23 cellular contexts compared by ENCODE assay signal in the genomic region with DNA sequence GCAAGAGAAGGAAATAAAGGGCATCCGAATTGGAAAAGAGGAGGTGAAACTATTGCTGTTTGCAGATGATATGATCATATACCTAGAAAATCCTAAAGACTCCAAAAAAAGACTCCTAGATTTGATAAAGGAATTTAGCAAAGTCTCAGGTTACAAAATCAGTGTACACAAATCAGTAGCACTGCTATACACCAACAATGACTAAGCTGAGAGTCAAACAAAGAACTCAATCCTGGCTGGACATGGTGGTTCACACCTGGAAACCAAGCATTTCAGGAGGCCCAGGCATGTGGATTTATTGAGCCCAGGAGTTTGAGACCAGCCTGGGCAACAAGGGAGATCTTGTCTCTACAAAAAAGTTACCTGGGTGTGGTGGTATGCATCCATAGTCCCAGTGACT.
"Had no signal": no experiment of that assay in that cellular context is flagged by ENCODE, and none has a peak within 500 bp of the region (broad histone marks: within the 10 kb centered on the region; RNA-seq: fewer than 3 reads in every experiment).

No MANE protein-coding gene starts in this region.

- H3K4me1 ChIP-seq: colonic mucosa, esophagus muscularis mucosa, foreskin keratinocyte, gastroesophageal sphincter, left lung, lower lobe of right lung had no signal

- H2AFZ ChIP-seq: hepatocyte had no signal

- H3K4me3 ChIP-seq: colonic mucosa, esophagus muscularis mucosa, gastroesophageal sphincter, heart left ventricle, hepatocyte, left lung, lower lobe of right lung had no signal

- H3K27me3 ChIP-seq: colonic mucosa, esophagus muscularis mucosa, gastroesophageal sphincter, heart left ventricle, hepatocyte, left lung had no signal

- H3K4me3 Mint-ChIP-seq: dendritic cell treated with granulocyte-macrophage colony-stimulating factor and Interleukin-4, amounts not matched to agents 40 ng/mL and 50 ng/mL, for 4 days; effector memory CD8-positive, alpha-beta T cell; endodermal cell; immature natural killer cell; mesothelial cell of epicardium; naive thymus-derived CD4-positive, alpha-beta T cell had no signal

- H3K79me2 ChIP-seq: hepatocyte had no signal

- ATAC-seq: effector memory CD8-positive, alpha-beta T cell; foreskin keratinocyte; gastroesophageal sphincter; heart left ventricle; left cardiac atrium; left lung; left ventricle myocardium superior; lower lobe of right lung; naive thymus-derived CD4-positive, alpha-beta T cell had no signal

- H3K9me3 ChIP-seq: colonic mucosa had no signal

- H3K4me1 Mint-ChIP-seq: endodermal cell, immature natural killer cell, mesothelial cell of epicardium had no signal

- H3K27ac Mint-ChIP-seq: dendritic cell treated with granulocyte-macrophage colony-stimulating factor and Interleukin-4, amounts not matched to agents 40 ng/mL and 50 ng/mL, for 4 days; effector memory CD8-positive, alpha-beta T cell; endodermal cell; immature natural killer cell; mesothelial cell of epicardium; naive thymus-derived CD4-positive, alpha-beta T cell had no signal

- H3K9me3 Mint-ChIP-seq: effector memory CD8-positive, alpha-beta T cell; immature natural killer cell had no signal

- DNase-seq: colonic mucosa; cortex of kidney; effector CD8-positive, alpha-beta T cell; effector memory CD8-positive, alpha-beta T cell; endodermal cell; foreskin keratinocyte; heart left ventricle; hypothalamus; immature natural killer cell; left cardiac atrium; left lung; left ventricle myocardium superior; lower lobe of right lung; mesenchymal stem cell; naive thymus-derived CD4-positive, alpha-beta T cell had no signal

- H3K27me3 Mint-ChIP-seq: dendritic cell treated with granulocyte-macrophage colony-stimulating factor and Interleukin-4, amounts not matched to agents 40 ng/mL and 50 ng/mL, for 4 days; effector memory CD8-positive, alpha-beta T cell; naive thymus-derived CD4-positive, alpha-beta T cell had no signal

- H3K36me3 ChIP-seq: colonic mucosa, esophagus muscularis mucosa, gastroesophageal sphincter, heart left ventricle, left lung, lower lobe of right lung had no signal

- H3K4me2 ChIP-seq: hepatocyte had no signal

- H3K27ac ChIP-seq: colonic mucosa, esophagus muscularis mucosa, foreskin keratinocyte, gastroesophageal sphincter, heart left ventricle, hepatocyte, left lung, lower lobe of right lung had no signal

- FAIRE-seq: endometrium, islet of Langerhans, keratinocyte had no signal
